In genomic region chr19:47340477-47341208, GRCh38 we compare ENCODE assay signal across 30 cellular contexts. TPM values are rescaled to one million over a fixed set of nuclear protein-coding genes. Genes with fewer than 3 reads are reported as not detected.
"Had no signal": no experiment of that assay in that cellular context is flagged by ENCODE, and none has a peak within 500 bp of the region (broad histone marks: within the 10 kb centered on the region; RNA-seq: fewer than 3 reads in every experiment).

No MANE protein-coding gene starts in this region.

- FAIRE-seq: keratinocyte, pancreas had no signal

- H3K27ac ChIP-seq: left lung, lower lobe of right lung, neural progenitor cell, pancreas, prostate gland, tibial nerve, uterus had no signal

- H3K27me3 Mint-ChIP-seq: stimulated activated naive CD8-positive, alpha-beta T cell treated with anti-CD3 and anti-CD28 coated beads, Interleukin-15, amount 100 ng/mL, for 72 hours; type B pancreatic cell had no signal

- H3K9ac ChIP-seq: neural progenitor cell had no signal

- ATAC-seq: left colon; left lung; lower lobe of right lung; natural killer cell; pancreas; stimulated activated memory B cell treated with anti-CD40 and anti-IgM and Interleukin-4, amounts not matched to agents 10 μg/mL and 1 μg/mL and 100 μg/mL, for 72 hours; stimulated activated naive CD8-positive, alpha-beta T cell treated with anti-CD3 and anti-CD28 coated beads, Interleukin-15, amount 100 ng/mL, for 72 hours had no signal

- H3K4me1 ChIP-seq: lower lobe of right lung, neural progenitor cell, pancreas, prostate gland, tibial nerve, uterus had no signal

- H2AFZ ChIP-seq: neural progenitor cell had no signal

- H3K9me3 ChIP-seq: left lung, lower lobe of right lung, pancreas, prostate gland, tibial nerve, uterus had no signal

- H3K4me1 Mint-ChIP-seq: mesothelial cell of epicardium, nephron progenitor cell, neural progenitor cell had no signal

- H3K4me3 Mint-ChIP-seq: mesothelial cell of epicardium; natural killer cell; nephron progenitor cell; neural progenitor cell; stimulated activated memory B cell treated with anti-CD40 and anti-IgM and Interleukin-4, amounts not matched to agents 10 μg/mL and 1 μg/mL and 100 μg/mL, for 72 hours; stimulated activated naive CD8-positive, alpha-beta T cell treated with anti-CD3 and anti-CD28 coated beads, Interleukin-15, amount 100 ng/mL, for 72 hours; type B pancreatic cell had no signal

- H3K9me3 Mint-ChIP-seq: mesothelial cell of epicardium; stimulated activated naive CD8-positive, alpha-beta T cell treated with anti-CD3 and anti-CD28 coated beads, Interleukin-15, amount 100 ng/mL, for 72 hours; type B pancreatic cell had no signal

- DNase-seq: hippocampal formation; left colon; left lung; lower lobe of right lung; mammary epithelial cell; mesendoderm; naive B cell; natural killer cell; nephron progenitor cell; nucleus accumbens; posterior cingulate gyrus; retina; right cardiac atrium; stimulated activated CD4-positive, alpha-beta T cell treated with anti-CD3 and anti-CD28 coated beads, Interleukin-1b, Interleukin-23, amount 100 ng/mL, for 48 hours; stimulated activated CD4-positive, alpha-beta T cell treated with anti-CD3 and anti-CD28 coated beads, Interleukin-2, amount 100 ng/mL, for 48 hours; stimulated activated CD4-positive, alpha-beta T cell treated with anti-CD3 and anti-CD28 coated beads, Interleukin-4, amount 100 ng/mL, for 4 hours; stimulated activated CD8-positive, alpha-beta memory T cell treated with anti-CD3 and anti-CD28 coated beads, Interleukin-4, amount 100 ng/mL, for 48 hours; stimulated activated naive CD4-positive, alpha-beta T cell treated with Interleukin-2 at 50 U/mL for 16 hours; stimulated activated naive CD8-positive, alpha-beta T cell treated with anti-CD3 and anti-CD28 coated beads, Interleukin-15, amount 100 ng/mL, for 72 hours; substantia nigra; uterus had no signal

- H3K4me3 ChIP-seq: left lung, lower lobe of right lung, neural progenitor cell, pancreas, prostate gland, smooth muscle cell, tibial nerve, uterus had no signal

- H3K27ac Mint-ChIP-seq: mesothelial cell of epicardium; nephron progenitor cell; neural progenitor cell; stimulated activated memory B cell treated with anti-CD40 and anti-IgM and Interleukin-4, amounts not matched to agents 10 μg/mL and 1 μg/mL and 100 μg/mL, for 72 hours; type B pancreatic cell had no signal

- H3K36me3 Mint-ChIP-seq: mesothelial cell of epicardium; natural killer cell; neural progenitor cell; stimulated activated memory B cell treated with anti-CD40 and anti-IgM and Interleukin-4, amounts not matched to agents 10 μg/mL and 1 μg/mL and 100 μg/mL, for 72 hours; type B pancreatic cell had no signal

- H3K27me3 ChIP-seq: left lung, neural progenitor cell, pancreas, tibial nerve, uterus had no signal

- H3K36me3 ChIP-seq: neural progenitor cell, pancreas, prostate gland, tibial nerve, uterus had no signal

- H3K4me2 ChIP-seq: neural progenitor cell, smooth muscle cell had no signal

RNA-seq across cellular contexts. Expression of gene C5AR2, which starts 8.7 kb away (rescaled TPM):
- total RNA-seq: mesothelial cell of epicardium had no signal
- polyA plus RNA-seq: keratinocyte, smooth muscle cell had no signal
